In the genomic region with DNA sequence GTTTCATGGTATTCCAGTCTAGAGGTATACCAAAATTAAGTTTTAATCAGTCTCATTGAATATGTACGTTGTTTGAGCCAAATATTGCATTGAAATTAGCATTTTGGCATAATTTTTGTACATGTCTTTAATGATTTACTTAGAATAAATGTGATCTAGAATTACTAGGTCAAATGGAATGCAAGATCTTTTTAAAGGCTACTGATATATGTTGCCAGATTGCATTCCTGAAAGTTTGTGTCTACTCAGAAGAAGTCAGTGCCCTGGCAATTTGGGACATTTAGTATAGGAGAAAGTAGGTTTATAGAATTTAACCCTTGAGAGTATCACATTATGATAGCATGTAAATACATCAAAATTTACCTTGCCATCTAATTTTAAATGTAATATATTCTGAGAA, we compare ENCODE assay signal across 13 cellular contexts. TPM values are rescaled to one million over a fixed set of nuclear protein-coding genes. Genes with fewer than 3 reads are reported as not detected.
DNase-seq lines count a peak whose midpoint lies in the region; ATAC-seq and TF ChIP-seq lines count a peak whose summit lies in the region.
"Had no signal": no experiment of that assay in that cellular context is flagged by ENCODE, and none has a peak within 500 bp of the region (broad histone marks: within the 10 kb centered on the region; RNA-seq: fewer than 3 reads in every experiment).

No MANE protein-coding gene starts in this region.

- peaks cover 41% of the 10 kb centered on the region for H3K36me3 Mint-ChIP-seq in activated naive CD4-positive, alpha-beta T cell treated with anti-CD3 and anti-CD28 coated beads for 36 hours (ENCODE audit: low read depth)

- no TSS peak for BruUV-seq in PC-3 (replicated peaks; lab: Mats Ljungman, UMichigan)

- peaks cover 14% of the 10 kb centered on the region; the same call in 1 of the 2 replicates for H4K20me1 ChIP-seq in PC-3 (ENCODE audit: low read length)

- intact Hi-C loops in PC-3 (cut with micrococcal nuclease), result no loop called here
- intact Hi-C loops in activated naive CD4-positive, alpha-beta T cell treated with anti-CD3 and anti-CD28 coated beads for 36 hours (cut with micrococcal nuclease), result no loop called here

- H3F3A ChIP-seq in PC-3 (ENCODE audit: low read length, unreplicated experiment), result no peaks in the 10 kb centered on the region

- H3K27me3 Mint-ChIP-seq in activated naive CD4-positive, alpha-beta T cell treated with anti-CD3 and anti-CD28 coated beads for 36 hours (ENCODE audit: low read depth), result no peaks in the 10 kb centered on the region

- POLR2A ChIA-PET in PC-3 (lab: Charles Lee; ENCODE audit: unreplicated experiment), result no interaction called here

- H3K27ac Mint-ChIP-seq in activated naive CD4-positive, alpha-beta T cell treated with anti-CD3 and anti-CD28 coated beads for 36 hours, result no peak overlapping the region

- peaks cover 13% of the 10 kb centered on the region; the same call in 1 of the 2 replicates for H3K4me1 ChIP-seq in PC-3 (ENCODE audit: insufficient read depth, low read length)

- H3K4me1 Mint-ChIP-seq in activated naive CD4-positive, alpha-beta T cell treated with anti-CD3 and anti-CD28 coated beads for 36 hours (ENCODE audit: low read depth), result peaks cover 36% of the 10 kb centered on the region

- no peak overlapping the region for H3K4me3 ChIP-seq in PC-3 (ENCODE audit: low read length)
- H3K4me3 ChIP-seq: GM12878 had no signal

- peaks cover 21% of the 10 kb centered on the region; the same call in 1 of the 2 replicates for H3K36me3 ChIP-seq in PC-3 (ENCODE audit: low read depth, low read length)

- no peak overlapping the region for H3K9ac ChIP-seq in PC-3 (ENCODE audit: low read length)

- CTCF ChIA-PET in PC-3 (lab: Charles Lee), result no interaction called here
- CTCF ChIA-PET in activated naive CD4-positive, alpha-beta T cell treated with anti-CD3 and anti-CD28 coated beads for 36 hours (lab: Charles Lee), result interaction anchor here (1.3 kb wide), 1 partner anchor 65 kb away, joined by 5 read pairs; no protein-coding TSS in a partner anchor

- peak; percentile 77 for ATAC-seq in PC-3
- ATAC-seq: GM12878, HCT116 had no signal

- no peaks in the 10 kb centered on the region for H3K9me3 ChIP-seq in PC-3 (ENCODE audit: low read length)

- no peaks in the 10 kb centered on the region for H3K27me3 ChIP-seq in PC-3 (ENCODE audit: low read length)
- H3K27me3 ChIP-seq: brain microvascular endothelial cell had no signal

- H3K9me2 ChIP-seq in PC-3 (replicated peaks; ENCODE audit: low read length), result no peaks in the 10 kb centered on the region

- H2AFZ ChIP-seq in PC-3 (ENCODE audit: low read length), result no peak overlapping the region

- TF ChIP-seq CTCF in PC-3 (conservative IDR thresholded peaks at IDR 0.05; ENCODE audit: low read depth, low read length), result no peak

- no peak overlapping the region for H3K4me3 Mint-ChIP-seq in activated naive CD4-positive, alpha-beta T cell treated with anti-CD3 and anti-CD28 coated beads for 36 hours

- H3K27ac ChIP-seq in PC-3 (ENCODE audit: low read length), result no peak overlapping the region
- peak overlapping the region; percentile 6 for H3K27ac ChIP-seq in epithelial cell of prostate
- H3K27ac ChIP-seq: brain microvascular endothelial cell had no signal

- H3K9me3 Mint-ChIP-seq in activated naive CD4-positive, alpha-beta T cell treated with anti-CD3 and anti-CD28 coated beads for 36 hours, result no peaks in the 10 kb centered on the region

- DNase-seq in AG20443 (ENCODE audit: low spot score) (peak; percentile 48), PC-3 (peak; percentile 61), epithelial cell of prostate (ENCODE audit: low read depth, low spot score) (no peak), non-pigmented ciliary epithelial cell (ENCODE audit: low read depth) (peak; percentile 35), KG1 (lab: John Stamatoyannopoulos, UW) (no peak), NCI-H2029 (lab: John Stamatoyannopoulos, UW) (no peak), COR-L47 (lab: John Stamatoyannopoulos, UW) (no peak)
- no peak for DNase-seq in activated naive CD4-positive, alpha-beta T cell treated with anti-CD3 and anti-CD28 coated beads for 36 hours
- DNase-seq: activated CD8-positive, alpha-beta memory T cell treated with anti-CD3 and anti-CD28 coated beads, Interleukin-2, amount 50 U/mL, for 4 hours; brain microvascular endothelial cell; erythroblast had no signal

- H3K79me2 ChIP-seq in PC-3 (ENCODE audit: low read length), result peaks cover 43% of the 10 kb centered on the region

- H3K4me2 ChIP-seq in PC-3 (ENCODE audit: low read length), result no peak overlapping the region

RNA-seq across cellular contexts. Expression of a gene that starts 32.4 kb away (rescaled TPM):
- 21.8 and 27.4 TPM in 2 replicates for total RNA-seq in PC-3 (2014; rRNA removed)
- 10 to 100 TPM; 63.3 to 63.4 TPM for total RNA-seq in activated naive CD4-positive, alpha-beta T cell treated with anti-CD3 and anti-CD28 coated beads for 36 hours

Comparison
In these comparisons a context has a peak if more than half of its experiments do, and no peak if none do; other contexts are left out.
1. DNase-seq: peak in AG20443 (single experiment), PC-3 (single experiment) and non-pigmented ciliary epithelial cell (single experiment); none in epithelial cell of prostate (single experiment), KG1 (single experiment), NCI-H2029 (single experiment), activated naive CD4-positive, alpha-beta T cell treated with anti-CD3 and anti-CD28 coated beads for 36 hours (single experiment) and COR-L47 (single experiment).